In the genomic region with DNA sequence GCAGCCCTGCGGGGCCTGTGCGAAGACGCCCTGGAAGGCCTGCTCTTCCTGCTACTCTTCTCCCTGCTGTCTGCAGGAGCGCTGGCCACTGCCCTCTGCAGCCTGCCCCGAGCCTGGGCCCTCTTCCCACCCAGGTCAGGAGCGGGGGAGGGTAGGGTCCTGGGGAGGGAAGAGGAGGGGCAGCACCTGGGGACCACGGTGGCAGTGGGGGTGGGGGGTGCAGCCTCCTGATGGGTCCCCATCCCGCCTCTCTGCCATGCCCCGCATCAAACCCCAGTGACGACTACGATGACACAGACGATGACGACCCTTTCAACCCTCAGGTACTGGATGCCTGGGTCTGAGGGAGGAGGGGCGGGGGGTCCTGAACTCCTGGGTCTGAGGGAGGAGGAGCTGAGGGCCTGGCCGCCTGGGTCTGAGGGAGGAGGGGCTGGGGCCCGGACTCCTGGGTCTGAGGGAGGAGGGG, we compare ENCODE assay signal across 1 cellular context.
TF ChIP-seq lines count a peak whose summit lies in the region.

No MANE protein-coding gene starts in this region.

TF ChIP-seq in GM23338, 12 proteins besides CTCF, POLR2A, EP300 and RAD21 (continued from another document):
- TF ChIP-seq, protein P1, sequence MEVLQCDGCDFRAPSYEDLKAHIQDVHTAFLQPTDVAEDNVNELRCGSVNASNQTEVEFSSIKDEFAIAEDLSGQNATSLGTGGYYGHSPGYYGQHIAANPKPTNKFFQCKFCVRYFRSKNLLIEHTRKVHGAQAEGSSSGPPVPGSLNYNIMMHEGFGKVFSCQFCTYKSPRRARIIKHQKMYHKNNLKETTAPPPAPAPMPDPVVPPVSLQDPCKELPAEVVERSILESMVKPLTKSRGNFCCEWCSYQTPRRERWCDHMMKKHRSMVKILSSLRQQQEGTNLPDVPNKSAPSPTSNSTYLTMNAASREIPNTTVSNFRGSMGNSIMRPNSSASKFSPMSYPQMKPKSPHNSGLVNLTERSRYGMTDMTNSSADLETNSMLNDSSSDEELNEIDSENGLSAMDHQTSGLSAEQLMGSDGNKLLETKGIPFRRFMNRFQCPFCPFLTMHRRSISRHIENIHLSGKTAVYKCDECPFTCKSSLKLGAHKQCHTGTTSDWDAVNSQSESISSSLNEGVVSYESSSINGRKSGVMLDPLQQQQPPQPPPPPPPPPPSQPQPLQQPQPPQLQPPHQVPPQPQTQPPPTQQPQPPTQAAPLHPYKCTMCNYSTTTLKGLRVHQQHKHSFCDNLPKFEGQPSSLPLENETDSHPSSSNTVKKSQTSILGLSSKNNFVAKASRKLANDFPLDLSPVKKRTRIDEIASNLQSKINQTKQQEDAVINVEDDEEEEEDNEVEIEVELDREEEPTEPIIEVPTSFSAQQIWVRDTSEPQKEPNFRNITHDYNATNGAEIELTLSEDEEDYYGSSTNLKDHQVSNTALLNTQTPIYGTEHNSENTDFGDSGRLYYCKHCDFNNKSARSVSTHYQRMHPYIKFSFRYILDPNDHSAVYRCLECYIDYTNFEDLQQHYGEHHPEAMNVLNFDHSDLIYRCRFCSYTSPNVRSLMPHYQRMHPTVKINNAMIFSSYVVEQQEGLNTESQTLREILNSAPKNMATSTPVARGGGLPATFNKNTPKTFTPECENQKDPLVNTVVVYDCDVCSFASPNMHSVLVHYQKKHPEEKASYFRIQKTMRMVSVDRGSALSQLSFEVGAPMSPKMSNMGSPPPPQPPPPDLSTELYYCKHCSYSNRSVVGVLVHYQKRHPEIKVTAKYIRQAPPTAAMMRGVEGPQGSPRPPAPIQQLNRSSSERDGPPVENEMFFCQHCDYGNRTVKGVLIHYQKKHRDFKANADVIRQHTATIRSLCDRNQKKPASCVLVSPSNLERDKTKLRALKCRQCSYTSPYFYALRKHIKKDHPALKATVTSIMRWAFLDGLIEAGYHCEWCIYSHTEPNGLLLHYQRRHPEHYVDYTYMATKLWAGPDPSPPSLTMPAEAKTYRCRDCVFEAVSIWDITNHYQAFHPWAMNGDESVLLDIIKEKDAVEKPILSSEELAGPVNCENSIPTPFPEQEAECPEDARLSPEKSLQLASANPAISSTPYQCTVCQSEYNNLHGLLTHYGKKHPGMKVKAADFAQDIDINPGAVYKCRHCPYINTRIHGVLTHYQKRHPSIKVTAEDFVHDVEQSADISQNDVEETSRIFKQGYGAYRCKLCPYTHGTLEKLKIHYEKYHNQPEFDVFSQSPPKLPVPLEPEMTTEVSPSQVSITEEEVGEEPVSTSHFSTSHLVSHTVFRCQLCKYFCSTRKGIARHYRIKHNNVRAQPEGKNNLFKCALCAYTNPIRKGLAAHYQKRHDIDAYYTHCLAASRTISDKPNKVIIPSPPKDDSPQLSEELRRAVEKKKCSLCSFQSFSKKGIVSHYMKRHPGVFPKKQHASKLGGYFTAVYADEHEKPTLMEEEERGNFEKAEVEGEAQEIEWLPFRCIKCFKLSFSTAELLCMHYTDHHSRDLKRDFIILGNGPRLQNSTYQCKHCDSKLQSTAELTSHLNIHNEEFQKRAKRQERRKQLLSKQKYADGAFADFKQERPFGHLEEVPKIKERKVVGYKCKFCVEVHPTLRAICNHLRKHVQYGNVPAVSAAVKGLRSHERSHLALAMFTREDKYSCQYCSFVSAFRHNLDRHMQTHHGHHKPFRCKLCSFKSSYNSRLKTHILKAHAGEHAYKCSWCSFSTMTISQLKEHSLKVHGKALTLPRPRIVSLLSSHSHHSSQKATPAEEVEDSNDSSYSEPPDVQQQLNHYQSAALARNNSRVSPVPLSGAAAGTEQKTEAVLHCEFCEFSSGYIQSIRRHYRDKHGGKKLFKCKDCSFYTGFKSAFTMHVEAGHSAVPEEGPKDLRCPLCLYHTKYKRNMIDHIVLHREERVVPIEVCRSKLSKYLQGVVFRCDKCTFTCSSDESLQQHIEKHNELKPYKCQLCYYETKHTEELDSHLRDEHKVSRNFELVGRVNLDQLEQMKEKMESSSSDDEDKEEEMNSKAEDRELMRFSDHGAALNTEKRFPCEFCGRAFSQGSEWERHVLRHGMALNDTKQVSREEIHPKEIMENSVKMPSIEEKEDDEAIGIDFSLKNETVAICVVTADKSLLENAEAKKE (CRISPR knock-in tag; IDR thresholded peaks at IDR 0.05): no peak
